ENCODE assay signal across 2 cellular contexts in genomic region chr17:32936157-32936893, GRCh38.
TF ChIP-seq lines count a peak whose summit lies in the region.

No MANE protein-coding gene starts in this region.

TF ChIP-seq in SK-N-SH treated with all-trans-retinoic acid at 6 μM for 48 hours, 23 proteins besides CTCF, POLR2A, EP300 and RAD21 (continued from another document):
- TF ChIP-seq, protein P1, sequence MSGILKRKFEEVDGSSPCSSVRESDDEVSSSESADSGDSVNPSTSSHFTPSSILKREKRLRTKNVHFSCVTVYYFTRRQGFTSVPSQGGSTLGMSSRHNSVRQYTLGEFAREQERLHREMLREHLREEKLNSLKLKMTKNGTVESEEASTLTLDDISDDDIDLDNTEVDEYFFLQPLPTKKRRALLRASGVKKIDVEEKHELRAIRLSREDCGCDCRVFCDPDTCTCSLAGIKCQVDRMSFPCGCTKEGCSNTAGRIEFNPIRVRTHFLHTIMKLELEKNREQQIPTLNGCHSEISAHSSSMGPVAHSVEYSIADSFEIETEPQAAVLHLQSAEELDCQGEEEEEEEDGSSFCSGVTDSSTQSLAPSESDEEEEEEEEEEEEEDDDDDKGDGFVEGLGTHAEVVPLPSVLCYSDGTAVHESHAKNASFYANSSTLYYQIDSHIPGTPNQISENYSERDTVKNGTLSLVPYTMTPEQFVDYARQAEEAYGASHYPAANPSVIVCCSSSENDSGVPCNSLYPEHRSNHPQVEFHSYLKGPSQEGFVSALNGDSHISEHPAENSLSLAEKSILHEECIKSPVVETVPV (CRISPR knock-in tag; IDR thresholded peaks at IDR 0.05), result no peak
- no peak for TF ChIP-seq ARNTL (CRISPR knock-in tag; IDR thresholded peaks at IDR 0.05; ENCODE audit: borderline replicate concordance, low read depth)
- TF ChIP-seq TOX (CRISPR knock-in tag; IDR thresholded peaks at IDR 0.05; ENCODE audit: borderline replicate concordance), result no peak
- no peak for TF ChIP-seq PATZ1 (CRISPR knock-in tag; IDR thresholded peaks at IDR 0.05; ENCODE audit: borderline replicate concordance)

TF ChIP-seq in SK-N-SH, 30 proteins besides CTCF, POLR2A, EP300 and RAD21 (continued from another document):
- no peak for TF ChIP-seq REST (IDR thresholded peaks at IDR 0.05; ENCODE audit: low read depth, low read length)
